In genomic region chr7:89027781-89028180, GRCh38 we compare ENCODE assay signal across 1 cellular context.
TF ChIP-seq lines count a peak whose summit lies in the region.

No MANE protein-coding gene starts in this region.

TF ChIP-seq in HepG2, 621 proteins besides CTCF, POLR2A, EP300 and RAD21 (continued from another document):
- no peak for TF ChIP-seq BRF2 (CRISPR knock-in tag; IDR thresholded peaks at IDR 0.05)
- no peak for TF ChIP-seq CAMTA2 (CRISPR knock-in tag; IDR thresholded peaks at IDR 0.05; ENCODE audit: borderline replicate concordance)
- no peak for TF ChIP-seq ZNF580 (CRISPR knock-in tag; IDR thresholded peaks at IDR 0.05; ENCODE audit: borderline replicate concordance, low read depth)
